In the genomic region with DNA sequence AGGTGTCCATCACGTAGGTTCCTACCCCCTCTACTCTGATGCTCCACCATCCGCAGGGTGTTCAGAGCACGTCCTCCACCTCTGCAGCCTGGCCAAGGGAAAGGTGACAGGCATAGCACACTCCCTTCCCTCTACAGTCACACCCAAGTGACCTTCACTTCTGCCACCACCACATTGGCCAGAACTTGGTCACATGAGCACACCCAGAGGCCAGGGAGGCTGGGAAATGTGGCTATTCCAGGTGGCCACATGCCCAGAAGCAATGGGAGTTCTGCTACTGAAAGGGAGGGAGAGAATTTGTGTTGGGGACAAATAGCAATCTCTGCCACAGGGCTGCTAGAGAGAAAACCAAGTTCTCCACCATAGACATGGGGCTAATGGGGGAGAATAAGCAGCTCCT, we compare ENCODE assay signal across 1 cellular context.
TF ChIP-seq lines count a peak whose summit lies in the region.

No MANE protein-coding gene starts in this region.

TF ChIP-seq in HCT116, 20 proteins besides CTCF, POLR2A, EP300 and RAD21 (continued from another document):
- TF ChIP-seq, protein P1, sequence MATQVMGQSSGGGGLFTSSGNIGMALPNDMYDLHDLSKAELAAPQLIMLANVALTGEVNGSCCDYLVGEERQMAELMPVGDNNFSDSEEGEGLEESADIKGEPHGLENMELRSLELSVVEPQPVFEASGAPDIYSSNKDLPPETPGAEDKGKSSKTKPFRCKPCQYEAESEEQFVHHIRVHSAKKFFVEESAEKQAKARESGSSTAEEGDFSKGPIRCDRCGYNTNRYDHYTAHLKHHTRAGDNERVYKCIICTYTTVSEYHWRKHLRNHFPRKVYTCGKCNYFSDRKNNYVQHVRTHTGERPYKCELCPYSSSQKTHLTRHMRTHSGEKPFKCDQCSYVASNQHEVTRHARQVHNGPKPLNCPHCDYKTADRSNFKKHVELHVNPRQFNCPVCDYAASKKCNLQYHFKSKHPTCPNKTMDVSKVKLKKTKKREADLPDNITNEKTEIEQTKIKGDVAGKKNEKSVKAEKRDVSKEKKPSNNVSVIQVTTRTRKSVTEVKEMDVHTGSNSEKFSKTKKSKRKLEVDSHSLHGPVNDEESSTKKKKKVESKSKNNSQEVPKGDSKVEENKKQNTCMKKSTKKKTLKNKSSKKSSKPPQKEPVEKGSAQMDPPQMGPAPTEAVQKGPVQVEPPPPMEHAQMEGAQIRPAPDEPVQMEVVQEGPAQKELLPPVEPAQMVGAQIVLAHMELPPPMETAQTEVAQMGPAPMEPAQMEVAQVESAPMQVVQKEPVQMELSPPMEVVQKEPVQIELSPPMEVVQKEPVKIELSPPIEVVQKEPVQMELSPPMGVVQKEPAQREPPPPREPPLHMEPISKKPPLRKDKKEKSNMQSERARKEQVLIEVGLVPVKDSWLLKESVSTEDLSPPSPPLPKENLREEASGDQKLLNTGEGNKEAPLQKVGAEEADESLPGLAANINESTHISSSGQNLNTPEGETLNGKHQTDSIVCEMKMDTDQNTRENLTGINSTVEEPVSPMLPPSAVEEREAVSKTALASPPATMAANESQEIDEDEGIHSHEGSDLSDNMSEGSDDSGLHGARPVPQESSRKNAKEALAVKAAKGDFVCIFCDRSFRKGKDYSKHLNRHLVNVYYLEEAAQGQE (IDR thresholded peaks at IDR 0.05; ENCODE audit: low read depth), result no peak
- TF ChIP-seq ZFX (IDR thresholded peaks at IDR 0.05) (no peak), CBX3 (IDR thresholded peaks at IDR 0.05; ENCODE audit: low read depth) (no peak), SP1 (IDR thresholded peaks at IDR 0.05; ENCODE audit: low read depth) (no peak), EZH2 (IDR thresholded peaks at IDR 0.05) (no peak)
